Comparison of ENCODE assay signal across 1 cellular context in the genomic region with DNA sequence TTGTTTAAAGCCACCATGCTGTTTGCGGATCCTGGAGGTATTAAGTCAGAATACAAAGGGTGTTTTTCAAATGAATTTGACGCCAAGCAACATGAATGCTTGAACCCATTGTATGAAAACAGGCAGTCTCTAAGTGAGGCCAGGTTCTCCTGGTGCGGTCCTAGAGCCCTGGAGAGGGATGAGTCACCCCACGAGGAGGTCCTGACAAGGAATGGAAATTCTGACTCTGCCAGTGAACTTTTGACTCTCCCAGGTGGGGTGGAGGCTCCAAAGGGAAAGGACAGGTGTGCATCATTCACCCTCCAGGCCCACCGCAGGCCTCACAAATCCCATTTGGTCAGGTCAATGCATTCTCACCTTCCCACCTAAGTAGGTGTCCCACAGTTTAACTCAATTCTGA.
TF ChIP-seq lines count a peak whose summit lies in the region.

No MANE protein-coding gene starts in this region.

TF ChIP-seq in K562, 482 proteins besides CTCF, POLR2A, EP300 and RAD21 (continued from another document and continues in another):
- no peak for TF ChIP-seq ZNF318 (IDR thresholded peaks at IDR 0.05; ENCODE audit: borderline replicate concordance in 1 of 2, low read depth in 1 of 2)
- no peak for TF ChIP-seq TBP (optimal IDR thresholded peaks at IDR 0.05; ENCODE audit: low read depth, low read length)
- peak; percentile 68; the same call in 1 of the 2 replicates for TF ChIP-seq SMARCE1 (IDR thresholded peaks at IDR 0.05)
- no peak for TF ChIP-seq HDAC6 (IDR thresholded peaks at IDR 0.05; ENCODE audit: low read depth, low read length)
- no peak for TF ChIP-seq FOXP1 (CRISPR knock-in tag; IDR thresholded peaks at IDR 0.05)
- no peak for TF ChIP-seq SIN3A (IDR thresholded peaks at IDR 0.05; ENCODE audit: borderline replicate concordance in 2 of 2, control insufficient read depth in 1 of 2, low read depth in 2 of 2, low read length in 2 of 2)
- TF ChIP-seq SLC30A9 (CRISPR knock-in tag; IDR thresholded peaks at IDR 0.05), result no peak
- TF ChIP-seq CCAR2 (IDR thresholded peaks at IDR 0.05; ENCODE audit: low read depth, low read length), result no peak
- peak; percentile 40; the same call in 1 of the 2 replicates for TF ChIP-seq CTBP1 (IDR thresholded peaks at IDR 0.05; ENCODE audit: borderline replicate concordance)
- TF ChIP-seq, protein P1, sequence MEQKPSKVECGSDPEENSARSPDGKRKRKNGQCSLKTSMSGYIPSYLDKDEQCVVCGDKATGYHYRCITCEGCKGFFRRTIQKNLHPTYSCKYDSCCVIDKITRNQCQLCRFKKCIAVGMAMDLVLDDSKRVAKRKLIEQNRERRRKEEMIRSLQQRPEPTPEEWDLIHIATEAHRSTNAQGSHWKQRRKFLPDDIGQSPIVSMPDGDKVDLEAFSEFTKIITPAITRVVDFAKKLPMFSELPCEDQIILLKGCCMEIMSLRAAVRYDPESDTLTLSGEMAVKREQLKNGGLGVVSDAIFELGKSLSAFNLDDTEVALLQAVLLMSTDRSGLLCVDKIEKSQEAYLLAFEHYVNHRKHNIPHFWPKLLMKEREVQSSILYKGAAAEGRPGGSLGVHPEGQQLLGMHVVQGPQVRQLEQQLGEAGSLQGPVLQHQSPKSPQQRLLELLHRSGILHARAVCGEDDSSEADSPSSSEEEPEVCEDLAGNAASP (IDR thresholded peaks at IDR 0.05), result no peak
- TF ChIP-seq, protein P2, sequence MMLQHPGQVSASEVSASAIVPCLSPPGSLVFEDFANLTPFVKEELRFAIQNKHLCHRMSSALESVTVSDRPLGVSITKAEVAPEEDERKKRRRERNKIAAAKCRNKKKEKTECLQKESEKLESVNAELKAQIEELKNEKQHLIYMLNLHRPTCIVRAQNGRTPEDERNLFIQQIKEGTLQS (IDR thresholded peaks at IDR 0.05), result peak; percentile 88
- TF ChIP-seq, protein P2 (CRISPR knock-in tag; conservative IDR thresholded peaks at IDR 0.05), result no peak
- TF ChIP-seq ZC3H11A (IDR thresholded peaks at IDR 0.05; ENCODE audit: low read depth, low read length), result no peak
- peak; percentile 40; the same call in 1 of the 2 replicates for TF ChIP-seq ATF7 (IDR thresholded peaks at IDR 0.05)
- no peak for TF ChIP-seq HDAC1 (IDR thresholded peaks at IDR 0.05)
- no peak for TF ChIP-seq DNMT1 (IDR thresholded peaks at IDR 0.05)
- TF ChIP-seq ZNF41 (CRISPR knock-in tag; conservative IDR thresholded peaks at IDR 0.05), result no peak
- TF ChIP-seq FOS (IDR thresholded peaks at IDR 0.05; ENCODE audit: extremely low read depth, insufficient read length), result peak; percentile 47
- no peak for TF ChIP-seq CEBPG (CRISPR knock-in tag; IDR thresholded peaks at IDR 0.05)
- TF ChIP-seq CEBPG (tag; conservative IDR thresholded peaks at IDR 0.05 in 1 of 2, IDR thresholded peaks at IDR 0.05 in 1 of 2), result no peak
- TF ChIP-seq FOXJ3 (CRISPR knock-in tag; IDR thresholded peaks at IDR 0.05), result no peak
- peak; percentile 90 for TF ChIP-seq JUND (IDR thresholded peaks at IDR 0.05; ENCODE audit: borderline replicate concordance, low read depth, low read length)
- peak; percentile 90 for TF ChIP-seq JUND (tag; IDR thresholded peaks at IDR 0.05; ENCODE audit: borderline replicate concordance, low read depth, low read length)
- TF ChIP-seq, protein P3, sequence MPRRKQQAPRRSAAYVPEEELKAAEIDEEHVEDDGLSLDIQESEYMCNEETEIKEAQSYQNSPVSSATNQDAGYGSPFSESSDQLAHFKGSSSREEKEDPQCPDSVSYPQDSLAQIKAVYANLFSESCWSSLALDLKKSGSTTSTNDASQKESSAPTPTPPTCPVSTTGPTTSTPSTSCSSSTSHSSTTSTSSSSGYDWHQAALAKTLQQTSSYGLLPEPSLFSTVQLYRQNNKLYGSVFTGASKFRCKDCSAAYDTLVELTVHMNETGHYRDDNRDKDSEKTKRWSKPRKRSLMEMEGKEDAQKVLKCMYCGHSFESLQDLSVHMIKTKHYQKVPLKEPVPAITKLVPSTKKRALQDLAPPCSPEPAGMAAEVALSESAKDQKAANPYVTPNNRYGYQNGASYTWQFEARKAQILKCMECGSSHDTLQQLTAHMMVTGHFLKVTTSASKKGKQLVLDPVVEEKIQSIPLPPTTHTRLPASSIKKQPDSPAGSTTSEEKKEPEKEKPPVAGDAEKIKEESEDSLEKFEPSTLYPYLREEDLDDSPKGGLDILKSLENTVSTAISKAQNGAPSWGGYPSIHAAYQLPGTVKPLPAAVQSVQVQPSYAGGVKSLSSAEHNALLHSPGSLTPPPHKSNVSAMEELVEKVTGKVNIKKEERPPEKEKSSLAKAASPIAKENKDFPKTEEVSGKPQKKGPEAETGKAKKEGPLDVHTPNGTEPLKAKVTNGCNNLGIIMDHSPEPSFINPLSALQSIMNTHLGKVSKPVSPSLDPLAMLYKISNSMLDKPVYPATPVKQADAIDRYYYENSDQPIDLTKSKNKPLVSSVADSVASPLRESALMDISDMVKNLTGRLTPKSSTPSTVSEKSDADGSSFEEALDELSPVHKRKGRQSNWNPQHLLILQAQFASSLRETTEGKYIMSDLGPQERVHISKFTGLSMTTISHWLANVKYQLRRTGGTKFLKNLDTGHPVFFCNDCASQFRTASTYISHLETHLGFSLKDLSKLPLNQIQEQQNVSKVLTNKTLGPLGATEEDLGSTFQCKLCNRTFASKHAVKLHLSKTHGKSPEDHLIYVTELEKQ (CRISPR knock-in tag; IDR thresholded peaks at IDR 0.05), result no peak
- no peak for TF ChIP-seq UBTF (IDR thresholded peaks at IDR 0.05; ENCODE audit: borderline replicate concordance in 1 of 2, low read depth in 2 of 2, low read length in 2 of 2)
- no peak for TF ChIP-seq CHCHD3 (CRISPR knock-in tag; IDR thresholded peaks at IDR 0.05)
- TF ChIP-seq TCFL5 (CRISPR knock-in tag; conservative IDR thresholded peaks at IDR 0.05), result no peak
- TF ChIP-seq ZNF124 (CRISPR knock-in tag; IDR thresholded peaks at IDR 0.05), result no peak
- TF ChIP-seq SMARCC2 (IDR thresholded peaks at IDR 0.05; ENCODE audit: low read depth), result no peak; the same call in 1 of the 2 replicates
- TF ChIP-seq NR2C1 (IDR thresholded peaks at IDR 0.05), result no peak
- no peak for TF ChIP-seq NR2C1 (tag; IDR thresholded peaks at IDR 0.05)
- TF ChIP-seq JUN (IDR thresholded peaks at IDR 0.05; ENCODE audit: borderline replicate concordance, low read depth, low read length), result peak; percentile 85
- TF ChIP-seq JUN (CRISPR knock-in tag; IDR thresholded peaks at IDR 0.05; ENCODE audit: borderline replicate concordance), result no peak
- TF ChIP-seq DEAF1 (CRISPR knock-in tag; IDR thresholded peaks at IDR 0.05), result no peak
- no peak for TF ChIP-seq SMC3 (conservative IDR thresholded peaks at IDR 0.05; ENCODE audit: insufficient read depth, low read depth, low read length)
- TF ChIP-seq KDM2B (CRISPR knock-in tag; IDR thresholded peaks at IDR 0.05), result no peak
- no peak for TF ChIP-seq OTX1 (CRISPR knock-in tag; IDR thresholded peaks at IDR 0.05)
- no peak for TF ChIP-seq SAFB (IDR thresholded peaks at IDR 0.05; ENCODE audit: borderline replicate concordance, low read depth, low read length)
- no peak for TF ChIP-seq ARID3B (CRISPR knock-in tag; IDR thresholded peaks at IDR 0.05; ENCODE audit: borderline replicate concordance)
- TF ChIP-seq RAD51 (IDR thresholded peaks at IDR 0.05; ENCODE audit: borderline replicate concordance, low read depth), result no peak
- no peak for TF ChIP-seq CXXC5 (CRISPR knock-in tag; IDR thresholded peaks at IDR 0.05)
- TF ChIP-seq ZEB2 (IDR thresholded peaks at IDR 0.05), result 0 out of 2 replicates have a peak, but pooled peaks have one; percentile 12
- TF ChIP-seq NRF1 (conservative IDR thresholded peaks at IDR 0.05 in 1 of 2, IDR thresholded peaks at IDR 0.05 in 1 of 2), result no peak
- TF ChIP-seq TOE1 (IDR thresholded peaks at IDR 0.05; ENCODE audit: borderline replicate concordance), result no peak
- TF ChIP-seq TOE1 (CRISPR knock-in tag; IDR thresholded peaks at IDR 0.05; ENCODE audit: borderline replicate concordance, low read depth), result no peak
